ENCODE assay signal across 8 cellular contexts in the genomic region with DNA sequence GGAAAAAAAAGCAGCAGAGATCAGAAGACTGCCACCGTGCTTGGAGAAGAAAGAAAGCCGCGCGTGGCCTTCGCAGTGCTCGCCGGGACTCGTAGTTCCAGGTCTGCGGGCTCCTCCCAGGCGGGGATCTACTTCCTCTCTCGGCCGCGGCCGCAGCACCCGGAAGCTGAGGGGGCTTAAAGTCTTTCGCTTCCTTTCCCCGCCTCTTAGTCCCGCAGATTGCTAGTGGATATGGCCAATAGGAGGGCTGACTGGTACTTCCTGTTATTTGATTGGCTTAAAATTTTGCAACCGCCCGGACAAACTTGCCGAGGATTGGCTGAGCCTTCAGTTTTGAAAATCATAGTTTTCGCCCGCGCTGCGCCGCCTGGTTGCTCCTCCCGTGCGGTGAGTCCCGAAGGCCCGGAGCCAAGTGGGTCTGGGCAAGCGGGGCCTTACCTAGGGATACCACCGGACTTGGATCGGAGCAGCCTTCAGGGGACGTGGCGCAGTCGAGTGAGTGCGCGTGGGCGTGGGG. TPM values are rescaled to one million over a fixed set of nuclear protein-coding genes. Genes with fewer than 3 reads are reported as not detected.
DNase-seq lines count a peak whose midpoint lies in the region; ATAC-seq and TF ChIP-seq lines count a peak whose summit lies in the region.

A gene (plus strand): TSS at position 343 of the 517 bp plus-strand sequence. CDS start 4,151 bp downstream, outside the sequence.

- no peaks in the 10 kb centered on the region for H3K36me3 ChIP-seq in ES-I3 (ENCODE audit: insufficient read depth, low read length)
- H3K36me3 ChIP-seq in MG63 = peaks cover 18% of the 10 kb centered on the region

- H3K23me2 ChIP-seq in H9 (ENCODE audit: insufficient read length, low read depth, low read length, poor library complexity, severe bottlenecking) = peaks cover 8% of the 10 kb centered on the region

- H3K79me1 ChIP-seq in H9 (ENCODE audit: insufficient read depth, low read depth, low read length, poor library complexity, severe bottlenecking) = peaks cover 13% of the 10 kb centered on the region

- H3K4me1 Mint-ChIP-seq in H9 = peaks cover 18% of the 10 kb centered on the region in 2 experiments
- peaks cover 51% of the 10 kb centered on the region for H3K4me1 Mint-ChIP-seq in nephron progenitor cell
- peaks cover 42% of the 10 kb centered on the region for H3K4me1 Mint-ChIP-seq in stimulated activated naive CD8-positive, alpha-beta T cell treated with anti-CD3 and anti-CD28 coated beads, Interleukin-15, amount 100 ng/mL, for 72 hours

- H4K5ac ChIP-seq in H9 (ENCODE audit: insufficient read length, low read depth, low read length) = no peak within 1 kb of the TSS

- H2AFZ ChIP-seq in H9 (ENCODE audit: low read length) = no peak within 1 kb of the TSS

- no peak within 1 kb of the TSS for H3T11ph ChIP-seq in H9 (ENCODE audit: low read length)

- no peak within 1 kb of the TSS for H2BK120ac ChIP-seq in H9 (ENCODE audit: low read depth, low read length, poor library complexity, severe bottlenecking)

- H4K91ac ChIP-seq in H9 (ENCODE audit: insufficient read length, low read depth, low read length) = no peak within 1 kb of the TSS

- H3K4me3 ChIP-seq in MG63 = peak within 1 kb of the TSS; percentile 78

- H3K4me3 Mint-ChIP-seq in H9 = peak within 1 kb of the TSS; percentile 97 to 99
- H3K4me3 Mint-ChIP-seq in nephron progenitor cell = peak within 1 kb of the TSS; percentile 90
- peak within 1 kb of the TSS; percentile 88 to 99 for H3K4me3 Mint-ChIP-seq in stimulated activated naive CD8-positive, alpha-beta T cell treated with anti-CD3 and anti-CD28 coated beads, Interleukin-15, amount 100 ng/mL, for 72 hours

- H3K9me3 Mint-ChIP-seq in H9 (no peaks in the 10 kb centered on the region; a peak in 1 of 5 replicates), nephron progenitor cell (no peaks in the 10 kb centered on the region)
- no peaks in the 10 kb centered on the region for H3K9me3 Mint-ChIP-seq in stimulated activated naive CD8-positive, alpha-beta T cell treated with anti-CD3 and anti-CD28 coated beads, Interleukin-15, amount 100 ng/mL, for 72 hours

- H3K27ac Mint-ChIP-seq in H9 (peak within 1 kb of the TSS; percentile 55 to 99 (median 91); a peak in 6 of 7 replicates), nephron progenitor cell (peak within 1 kb of the TSS; percentile 48)
- H3K27ac Mint-ChIP-seq in stimulated activated naive CD8-positive, alpha-beta T cell treated with anti-CD3 and anti-CD28 coated beads, Interleukin-15, amount 100 ng/mL, for 72 hours = peak within 1 kb of the TSS; percentile 97 to 98

- no peak within 1 kb of the TSS for H2BK5ac ChIP-seq in H9 (ENCODE audit: insufficient read length, low read length)

- no peaks in the 10 kb centered on the region for H3K9me3 ChIP-seq in ES-I3 (ENCODE audit: control insufficient read depth, insufficient read depth, low read length)
- H3K9me3 ChIP-seq in H9 (ENCODE audit: control insufficient read depth, low read depth, low read length) = no peaks in the 10 kb centered on the region
- H3K9me3 ChIP-seq in MG63 = no peaks in the 10 kb centered on the region

- peak within 1 kb of the TSS; percentile 100 for H3K9ac ChIP-seq in ES-I3 (ENCODE audit: low read depth, low read length)
- H3K9ac ChIP-seq in H9 (ENCODE audit: extremely low read depth, insufficient read length, low read length) = peak within 1 kb of the TSS; percentile 74

- H3K27ac ChIP-seq in H9 (ENCODE audit: insufficient read length, low read depth, low read length) = no peak within 1 kb of the TSS

- H3K4me1 ChIP-seq in ES-I3 (ENCODE audit: insufficient read depth, low read length) (peaks cover 4% of the 10 kb centered on the region; the same call in 1 of the 2 replicates), H9 (ENCODE audit: insufficient read depth, low read length) (peaks cover 2% of the 10 kb centered on the region; the same call in 1 of the 2 replicates)

- TF ChIP-seq CTCF in H9 (conservative IDR thresholded peaks at IDR 0.05) (no peak), nephron progenitor cell (IDR thresholded peaks at IDR 0.05) (no peak)

- no peak within 1 kb of the TSS for H3K23ac ChIP-seq in H9 (ENCODE audit: insufficient read length, low read depth, low read length)

- H4K20me1 ChIP-seq in H9 (ENCODE audit: control insufficient read depth, insufficient read depth, insufficient read length) = no peaks in the 10 kb centered on the region

- H3K4ac ChIP-seq in H9 (ENCODE audit: low read depth, low read length) = no peak within 1 kb of the TSS

- no peaks in the 10 kb centered on the region for H3K27me3 Mint-ChIP-seq in H9 (ENCODE audit: low read depth)
- H3K27me3 Mint-ChIP-seq in nephron progenitor cell (ENCODE audit: low read depth, poor library complexity) = no peaks in the 10 kb centered on the region
- H3K27me3 Mint-ChIP-seq in stimulated activated naive CD8-positive, alpha-beta T cell treated with anti-CD3 and anti-CD28 coated beads, Interleukin-15, amount 100 ng/mL, for 72 hours = no peaks in the 10 kb centered on the region

- H3K79me2 ChIP-seq in H9 (ENCODE audit: insufficient read depth, low read length) = peaks cover 34% of the 10 kb centered on the region; the same call in 1 of the 2 replicates

- H4K8ac ChIP-seq in H9 (replicated peaks; ENCODE audit: insufficient read length, low read depth, low read length) = no peak within 1 kb of the TSS

- H3K14ac ChIP-seq in H9 (ENCODE audit: insufficient read depth, low read length) = peak within 1 kb of the TSS; percentile 66

- H2BK20ac ChIP-seq in H9 (ENCODE audit: low read depth, low read length, poor library complexity, severe bottlenecking) = no peak within 1 kb of the TSS

- DNase-seq in H9 = peak; percentile 98
- DNase-seq in MG63 = peak; percentile 97
- peak; percentile 97 for DNase-seq in SHP77 treated with DMSO at 0.1 percent for 48 hours (lab: John Stamatoyannopoulos, UW)
- peak; percentile 98 for DNase-seq in activated effector memory CD4-positive, alpha-beta T cell treated with anti-CD3 and anti-CD28 coated beads, Interleukin-2, amount 50 U/mL, for 16 hours
- DNase-seq in fibroblast of the conjunctiva (ENCODE audit: low read depth) = peak; percentile 95
- peak; percentile 93 for DNase-seq in nephron progenitor cell
- peak; percentile 89 to 96 for DNase-seq in stimulated activated naive CD8-positive, alpha-beta T cell treated with anti-CD3 and anti-CD28 coated beads, Interleukin-15, amount 100 ng/mL, for 72 hours

- no CpG with 5 or more reads among the region's 39 CpGs for WGBS in H9 (ENCODE audit: extremely low coverage, insufficient read length, low lambda C conversion rate)

- ATAC-seq in stimulated activated naive CD8-positive, alpha-beta T cell treated with anti-CD3 and anti-CD28 coated beads, Interleukin-15, amount 100 ng/mL, for 72 hours = peak; percentile 99

- H3K27me3 ChIP-seq in H9 (ENCODE audit: insufficient read depth, low read length) (no peaks in the 10 kb centered on the region), MG63 (no peaks in the 10 kb centered on the region)

- no peak within 1 kb of the TSS for H2BK15ac ChIP-seq in H9 (ENCODE audit: low read depth, low read length)

- H2AK5ac ChIP-seq in H9 (ENCODE audit: insufficient read length, low read length) = no peak within 1 kb of the TSS

- H3K36me3 Mint-ChIP-seq in H9 (ENCODE audit: insufficient read depth in 1 of 3, low read depth in 3 of 3) (peaks cover 11 to 21% (median 17%) of the 10 kb centered on the region in 3 experiments), nephron progenitor cell (ENCODE audit: low read depth) (peaks cover 13% of the 10 kb centered on the region)

- no peak within 1 kb of the TSS for H3K56ac ChIP-seq in H9 (ENCODE audit: insufficient read length, low read depth, low read length)

- H3K4me2 ChIP-seq in H9 (ENCODE audit: insufficient read depth, insufficient read length, low read length) = peak within 1 kb of the TSS; percentile 97

- no peak within 1 kb of the TSS for H2BK12ac ChIP-seq in H9 (ENCODE audit: insufficient read length, low read depth, low read length)

- peak within 1 kb of the TSS; percentile 56 for H3K18ac ChIP-seq in H9 (ENCODE audit: insufficient read length, low read depth, low read length)

RNA-seq across cellular contexts. Expression of the gene that starts here (rescaled TPM):
- total RNA-seq in H9 (2021) = 94.1 and 99.9 TPM in 2 replicates
- 20.5 and 46.2 TPM in 2 replicates for total RNA-seq in MG63 (2014; rRNA removed; shearing (Covaris generic); ENCODE audit: low replicate concordance)
